31 cellular contexts compared by ENCODE assay signal in genomic region chr2:36809046-36809445, GRCh38.
"Had no signal": no experiment of that assay in that cellular context is flagged by ENCODE, and none has a peak within 500 bp of the region (broad histone marks: within the 10 kb centered on the region; RNA-seq: fewer than 3 reads in every experiment).

No MANE protein-coding gene starts in this region.

- H3K4me1 ChIP-seq: gastrocnemius medialis, heart left ventricle had no signal

- ATAC-seq: activated CD4-positive, CD25-positive, alpha-beta regulatory T cell treated with anti-CD3 and anti-CD28 coated beads, Interleukin-2, amount 50 U/mL, for 24 hours; activated CD8-positive, alpha-beta memory T cell treated with anti-CD3 and anti-CD28 coated beads, Interleukin-2, amount 10 ng/mL, durations not matched to agents 7 days and 5 days; activated CD8-positive, alpha-beta T cell treated with anti-CD3 and anti-CD28 coated beads, Interleukin-2, amount 10 ng/mL, durations not matched to agents 7 days and 5 days; activated naive CD4-positive, alpha-beta T cell treated with anti-CD3 and anti-CD28 coated beads, Interleukin-2, amount 50 U/mL, for 72 hours; activated T-cell treated with anti-CD3 and anti-CD28 coated beads, Interleukin-2, amount 50 U/mL, for 72 hours; effector memory CD8-positive, alpha-beta T cell; gastrocnemius medialis; heart left ventricle; T-helper 17 cell had no signal

- H3K9me3 ChIP-seq: gastrocnemius medialis, heart left ventricle had no signal

- H3K36me3 ChIP-seq: brain microvascular endothelial cell, gastrocnemius medialis, heart left ventricle, WERI-Rb-1 had no signal

- H3K27ac ChIP-seq: brain microvascular endothelial cell, epithelial cell of prostate, gastrocnemius medialis, heart left ventricle, WERI-Rb-1 had no signal

- DNase-seq: activated B cell treated with CpG ODN at 0.5 μM for 24 hours; activated CD4-positive, alpha-beta memory T cell treated with anti-CD3 and anti-CD28 coated beads for 36 hours; activated CD4-positive, alpha-beta T cell treated with anti-CD3 and anti-CD28 coated beads for 48 hours; activated CD4-positive, alpha-beta T cell treated with anti-CD3 and anti-CD28 coated beads, Interleukin-2, amount 50 U/mL, for 1 hour; activated CD8-positive, alpha-beta memory T cell treated with anti-CD3 and anti-CD28 coated beads, Interleukin-2, amount 10 ng/mL, durations not matched to agents 7 days and 5 days; activated CD8-positive, alpha-beta memory T cell treated with anti-CD3 and anti-CD28 coated beads, Interleukin-2, amount 50 U/mL, for 4 hours; activated CD8-positive, alpha-beta T cell treated with anti-CD3 and anti-CD28 coated beads, Interleukin-2, amount 10 ng/mL, durations not matched to agents 7 days and 5 days; activated gamma-delta T cell; activated naive CD4-positive, alpha-beta T cell; activated naive CD4-positive, alpha-beta T cell treated with anti-CD3 and anti-CD28 coated beads, Interleukin-2, amount 10 ng/mL, durations not matched to agents 7 days and 5 days; activated naive CD8-positive, alpha-beta T cell treated with anti-CD3 and anti-CD28 coated beads, Interleukin-2, amount 10 ng/mL, durations not matched to agents 7 days and 5 days; activated T-cell treated with anti-CD3 and anti-CD28 coated beads for 4 hours; activated T-cell treated with anti-CD3 and anti-CD28 coated beads, Interleukin-2, amount 50 U/mL, for 24 hours; activated T-cell treated with anti-CD3 and anti-CD28 coated beads, Interleukin-2, amount 50 U/mL, for 72 hours; brain microvascular endothelial cell; caudate nucleus; cortex of kidney; dermis blood vessel endothelial cell; effector CD4-positive, alpha-beta T cell; effector memory CD8-positive, alpha-beta T cell; foreskin fibroblast; gastrocnemius medialis; glutamatergic neuron; heart left ventricle; T-helper 1 cell; T-helper 17 cell; T1000; WERI-Rb-1 had no signal

- H3K4me3 ChIP-seq: gastrocnemius medialis, heart left ventricle had no signal

- H3K27me3 ChIP-seq: brain microvascular endothelial cell, gastrocnemius medialis, heart left ventricle had no signal
